7 cellular contexts compared by ENCODE assay signal in the genomic region with DNA sequence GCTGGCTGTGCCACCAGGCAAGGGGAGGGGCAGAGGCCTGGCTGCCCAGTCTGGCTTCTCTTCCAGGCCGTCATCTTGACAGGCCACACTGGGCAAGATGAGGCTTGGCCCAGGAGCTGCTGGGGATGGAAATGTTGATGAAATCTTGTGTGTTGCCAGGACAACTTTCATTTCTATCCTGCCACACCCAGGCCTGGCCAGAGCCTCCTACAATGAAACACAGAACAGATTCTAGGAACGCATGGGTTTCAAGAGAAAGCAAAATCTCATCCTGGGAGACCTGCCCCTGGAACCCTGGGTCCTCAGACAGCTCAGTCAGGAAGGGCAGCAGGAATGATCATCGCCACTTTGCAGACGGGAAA. TPM values are rescaled to one million over a fixed set of nuclear protein-coding genes. Genes with fewer than 3 reads are reported as not detected.
A peak's percentile ranks its signal among the peaks of the same experiment; 100 is the strongest.
DNase-seq lines count a peak whose midpoint lies in the region; ATAC-seq, FAIRE-seq and TF ChIP-seq lines count a peak whose summit lies in the region.

No MANE protein-coding gene starts in this region.

- no peaks in the 10 kb centered on the region for H3K27me3 ChIP-seq in left ventricle myocardium inferior (ENCODE audit: low read depth)

- peaks cover 34% of the 10 kb centered on the region for H3K4me1 ChIP-seq in left ventricle myocardium inferior

- intact Hi-C loops in left ventricle myocardium inferior (cut with micrococcal nuclease) = no loop called here

- no peak for ATAC-seq in GM19467 (IDR thresholded peaks at IDR 0.05; ENCODE audit: unreplicated experiment)

- peaks cover 21% of the 10 kb centered on the region for H3K4me1 Mint-ChIP-seq in activated naive CD8-positive, alpha-beta T cell (ENCODE audit: low read depth)

- H3K27me3 Mint-ChIP-seq in activated naive CD8-positive, alpha-beta T cell = no peaks in the 10 kb centered on the region

- H3K4me3 Mint-ChIP-seq in activated naive CD8-positive, alpha-beta T cell = no peak overlapping the region

- DNase-seq in HTR-8/SVneo (ENCODE audit: insufficient read length, low spot score) (peak; percentile 88), left ventricle myocardium inferior (peak; percentile 54), skeletal muscle cell (ENCODE audit: low read depth) (no peak), NCI-H69 (lab: John Stamatoyannopoulos, UW) (no peak), NCI-H187 (lab: John Stamatoyannopoulos, UW) (no peak)

- peak overlapping the region; percentile 61 for H3K27ac Mint-ChIP-seq in activated naive CD8-positive, alpha-beta T cell

- peak overlapping the region; percentile 84 for H3K27ac ChIP-seq in left ventricle myocardium inferior (replicated peaks)

- H3K9me3 Mint-ChIP-seq in activated naive CD8-positive, alpha-beta T cell (ENCODE audit: low read depth) = no peaks in the 10 kb centered on the region

- TF ChIP-seq CTCF in left ventricle myocardium inferior (IDR thresholded peaks at IDR 0.05; ENCODE audit: borderline replicate concordance) = no peak

- H3K9me3 ChIP-seq in left ventricle myocardium inferior (replicated peaks) = no peaks in the 10 kb centered on the region

- no peak for FAIRE-seq in HTR-8/SVneo (lab: Jason Lieb, UNC)

- no peaks in the 10 kb centered on the region for H3K36me3 Mint-ChIP-seq in activated naive CD8-positive, alpha-beta T cell

- no peaks in the 10 kb centered on the region for H3K36me3 ChIP-seq in left ventricle myocardium inferior

- peak overlapping the region; percentile 56 for H3K4me3 ChIP-seq in left ventricle myocardium inferior
- peak overlapping the region; percentile 11 for H3K4me3 ChIP-seq in skeletal muscle cell (ENCODE audit: low read depth, low read length)

RNA-seq across cellular contexts. Expression of gene HEXIM2, which starts 9.3 kb away (rescaled TPM):
- 7.0 TPM for total RNA-seq in left ventricle myocardium inferior

RNA-seq across cellular contexts. Expression of gene HEXIM1, which starts 22.7 kb away (rescaled TPM):
- 28.8 TPM for total RNA-seq in left ventricle myocardium inferior

RNA-seq across cellular contexts. Expression of gene ACBD4, which starts 35.5 kb away (rescaled TPM):
- 6.4 TPM for total RNA-seq in left ventricle myocardium inferior

RNA-seq across cellular contexts. Expression of gene PLCD3, which starts 38.6 kb away (rescaled TPM):
- total RNA-seq in left ventricle myocardium inferior = 146 TPM

RNA-seq across cellular contexts. Expression of gene FMNL1, which starts 50.7 kb away (rescaled TPM):
- total RNA-seq in left ventricle myocardium inferior = 8.7 TPM

Comparison
In these comparisons a context has a peak if more than half of its experiments do, and no peak if none do; other contexts are left out.
1. DNase-seq: peak in HTR-8/SVneo (single experiment) and left ventricle myocardium inferior (single experiment); none in skeletal muscle cell (single experiment), NCI-H69 (single experiment) and NCI-H187 (0 of 2).